In genomic region chr15:89984001-89984400, GRCh38 we compare ENCODE assay signal across 28 cellular contexts. TPM values are rescaled to one million over a fixed set of nuclear protein-coding genes. Genes with fewer than 3 reads are reported as not detected.
A peak's percentile ranks its signal among the peaks of the same experiment; 100 is the strongest.
DNase-seq lines count a peak whose midpoint lies in the region; ATAC-seq, FAIRE-seq and TF ChIP-seq lines count a peak whose summit lies in the region.
"Had no signal": no experiment of that assay in that cellular context is flagged by ENCODE, and none has a peak within 500 bp of the region (broad histone marks: within the 10 kb centered on the region; RNA-seq: fewer than 3 reads in every experiment).

No MANE protein-coding gene starts in this region.

- no peak overlapping the region for H3K4me3 Mint-ChIP-seq in stimulated activated naive B cell treated with anti-CD40 and anti-IgM and Interleukin-4, amounts not matched to agents 10 μg/mL and 1 μg/mL and 100 μg/mL, for 72 hours
- H3K4me3 Mint-ChIP-seq: CD4-positive, alpha-beta memory T cell; CD4-positive, CD25-positive, alpha-beta regulatory T cell; CD8-positive, alpha-beta memory T cell had no signal

- FAIRE-seq in H1 (lab: Jason Lieb, UNC), result no peak
- FAIRE-seq: A204.1, GM12878, GM12892, GM18507, GM19239 had no signal

- peak overlapping the region; percentile 9 for H3K27ac Mint-ChIP-seq in stimulated activated naive B cell treated with anti-CD40 and anti-IgM and Interleukin-4, amounts not matched to agents 10 μg/mL and 1 μg/mL and 100 μg/mL, for 72 hours
- H3K27ac Mint-ChIP-seq: CD14-positive monocyte; CD4-positive, alpha-beta memory T cell; CD4-positive, CD25-positive, alpha-beta regulatory T cell had no signal

- H3K9me3 ChIP-seq in HEK293 (ENCODE audit: control insufficient read depth, insufficient read depth, low read depth, low read length) (no peaks in the 10 kb centered on the region), H1 (ENCODE audit: insufficient read depth in 2 of 2, low read depth in 1 of 2, low read length in 1 of 2) (peaks cover 0 to 5% of the 10 kb centered on the region in 2 experiments; a peak in 1 of 4 replicates), aorta (ENCODE audit: control insufficient read depth, low read length) (peaks cover 9% of the 10 kb centered on the region), upper lobe of right lung (no peaks in the 10 kb centered on the region)
- H3K9me3 ChIP-seq: BE2C had no signal

- no peaks in the 10 kb centered on the region for H3K36me3 ChIP-seq in HEK293 (ENCODE audit: control insufficient read depth in 2 of 2, insufficient read depth in 1 of 2, low read length in 2 of 2)
- 0 out of 8 replicates have a peak, but pooled peaks cover 0 to 3% (median 0%) of the 10 kb centered on the region in 4 experiments for H3K36me3 ChIP-seq in H1 (ENCODE audit: control insufficient read depth in 2 of 4, insufficient read depth in 4 of 4, low read length in 3 of 4)
- no peaks in the 10 kb centered on the region for H3K36me3 ChIP-seq in aorta (ENCODE audit: control insufficient read depth in 1 of 2, insufficient read depth in 2 of 2, low read length in 1 of 2)
- no peaks in the 10 kb centered on the region for H3K36me3 ChIP-seq in upper lobe of right lung
- H3K36me3 ChIP-seq: BE2C, BLaER1 had no signal

- no peaks in the 10 kb centered on the region for H3K79me2 ChIP-seq in H1 (ENCODE audit: control insufficient read depth in 1 of 2, insufficient read depth in 2 of 2, low read length in 2 of 2)

- no peak for ATAC-seq in stimulated activated naive B cell treated with anti-CD40 and anti-IgM and Interleukin-4, amounts not matched to agents 10 μg/mL and 1 μg/mL and 100 μg/mL, for 72 hours (replicated peaks)
- ATAC-seq in GM18858 (IDR thresholded peaks at IDR 0.05; ENCODE audit: unreplicated experiment) (no peak), aorta (ENCODE audit: low FRiP score) (no peak), upper lobe of right lung (no peak)
- ATAC-seq: GM12878 had no signal

- no peaks in the 10 kb centered on the region for H3K79me1 ChIP-seq in H1 (ENCODE audit: low read depth, low read length)

- no peak overlapping the region for H3K14ac ChIP-seq in H1 (ENCODE audit: insufficient read length)

- no peak for TF ChIP-seq POLR2A in H1 (IDR thresholded peaks at IDR 0.05; ENCODE audit: control extremely low read depth in 1 of 2, low read depth in 2 of 2, low read length in 2 of 2)

- peak overlapping the region; percentile 55; the same call in 1 of the 2 replicates for H2BK12ac ChIP-seq in H1 (ENCODE audit: low read depth, low read length)

- H3K4ac ChIP-seq in H1 (replicated peaks; ENCODE audit: insufficient read length, low read depth, low read length), result no peak overlapping the region

- no peaks in the 10 kb centered on the region for H3K4me1 Mint-ChIP-seq in stimulated activated naive B cell treated with anti-CD40 and anti-IgM and Interleukin-4, amounts not matched to agents 10 μg/mL and 1 μg/mL and 100 μg/mL, for 72 hours
- H3K4me1 Mint-ChIP-seq: CD4-positive, alpha-beta memory T cell; CD8-positive, alpha-beta memory T cell had no signal

- H3K23ac ChIP-seq in H1 (ENCODE audit: insufficient read length), result no peak overlapping the region

- H3K9me3 Mint-ChIP-seq in stimulated activated naive B cell treated with anti-CD40 and anti-IgM and Interleukin-4, amounts not matched to agents 10 μg/mL and 1 μg/mL and 100 μg/mL, for 72 hours, result peaks cover 4 to 8% of the 10 kb centered on the region in 2 donors

- no peak overlapping the region for H2BK20ac ChIP-seq in H1 (ENCODE audit: low read length)

- peaks cover 3 to 7% of the 10 kb centered on the region in 2 experiments for H4K20me1 ChIP-seq in H1 (replicated peaks in 1 of 2; ENCODE audit: control insufficient read depth in 1 of 2, insufficient read depth in 2 of 2, low read length in 2 of 2)
- H4K20me1 ChIP-seq: BLaER1 had no signal

- H2AFZ ChIP-seq in H1 (ENCODE audit: low read length), result no peak overlapping the region

- H3K56ac ChIP-seq in H1 (replicated peaks; ENCODE audit: insufficient read length, low read depth, low read length), result no peak overlapping the region

- no peak overlapping the region for H2BK120ac ChIP-seq in H1 (replicated peaks; ENCODE audit: low read depth, low read length)

- no peak for DNase-seq in H1 (ENCODE audit: low read depth in 1 of 2, low spot score in 2 of 2)
- DNase-seq in stimulated activated naive B cell treated with anti-CD40 and anti-IgM and Interleukin-4, amounts not matched to agents 10 μg/mL and 1 μg/mL and 100 μg/mL, for 72 hours, result no peak
- DNase-seq in aorta, result no peak
- DNase-seq in upper lobe of right lung, result no peak
- DNase-seq: 8988T; ACHN; BE2C; C1 segment of cervical spinal cord; CD4-positive, alpha-beta memory T cell; CD4-positive, CD25-positive, alpha-beta regulatory T cell; CD8-positive, alpha-beta memory T cell; COR-L47; DMS 273 treated with DMSO at 0.1 percent for 48 hours; DMS153; DMS53; DMS79; DND-41; EL; GDM1 had no signal

- H3K4me3 ChIP-seq in HEK293 (ENCODE audit: low read depth, low read length), result no peak overlapping the region
- no peak overlapping the region for H3K4me3 ChIP-seq in H1 (ENCODE audit: extremely low read depth in 1 of 4, insufficient read depth in 2 of 4, low read depth in 3 of 4, low read length in 4 of 4)
- H3K4me3 ChIP-seq in aorta (ENCODE audit: low read length in 2 of 2), result no peak overlapping the region
- H3K4me3 ChIP-seq in upper lobe of right lung, result no peak overlapping the region
- H3K4me3 ChIP-seq: BLaER1, GM12878 had no signal

- no peak overlapping the region for H3K4me2 ChIP-seq in H1 (ENCODE audit: insufficient read depth in 1 of 2, low read depth in 2 of 2, low read length in 2 of 2)
- H3K4me2 ChIP-seq: BLaER1 had no signal

- H2AK5ac ChIP-seq in H1 (ENCODE audit: low read depth, low read length), result no peak overlapping the region; the same call in 1 of the 2 replicates

- H2BK15ac ChIP-seq in H1 (ENCODE audit: low read length), result no peak overlapping the region

- H3K4me1 ChIP-seq in HEK293 (ENCODE audit: control insufficient read depth, insufficient read depth, low read length) (no peaks in the 10 kb centered on the region), H1 (replicated peaks in 1 of 4; ENCODE audit: control insufficient read depth in 3 of 4, insufficient read depth in 4 of 4, low read length in 3 of 4) (peaks cover 0 to 8% (median 2%) of the 10 kb centered on the region in 4 experiments; a peak in 4 of 7 replicates), aorta (ENCODE audit: control insufficient read depth in 1 of 2, insufficient read depth in 2 of 2, low read length in 2 of 2) (no peaks in the 10 kb centered on the region), upper lobe of right lung (no peaks in the 10 kb centered on the region)
- H3K4me1 ChIP-seq: BE2C, BLaER1 had no signal

- intact Hi-C loops in aorta (cut with DNase I), result no loop called here
- intact Hi-C loops in upper lobe of right lung (cut with DNase I), result no loop called here

- no peak overlapping the region for H3K9ac ChIP-seq in H1 (replicated peaks in 1 of 4; ENCODE audit: extremely low read depth in 1 of 4, low read depth in 3 of 4, low read length in 3 of 4)
- H3K9ac ChIP-seq: BLaER1 had no signal

- H4K5ac ChIP-seq in H1 (ENCODE audit: insufficient read length, low read depth, low read length), result no peak overlapping the region

- H3K36me3 Mint-ChIP-seq in stimulated activated naive B cell treated with anti-CD40 and anti-IgM and Interleukin-4, amounts not matched to agents 10 μg/mL and 1 μg/mL and 100 μg/mL, for 72 hours, result peaks cover 2 to 4% of the 10 kb centered on the region in 2 donors
- H3K36me3 Mint-ChIP-seq: CD4-positive, CD25-positive, alpha-beta regulatory T cell had no signal

- peaks cover 21 to 45% (median 42%) of the 10 kb centered on the region in 4 experiments for H3K27me3 ChIP-seq in H1 (replicated peaks in 1 of 4; ENCODE audit: control insufficient read depth in 3 of 4, extremely low read depth in 1 of 4, insufficient read depth in 3 of 4, low read length in 3 of 4)
- H3K27me3 ChIP-seq in aorta (ENCODE audit: control insufficient read depth in 1 of 2, insufficient read depth in 2 of 2, low read length in 1 of 2), result peaks cover 0 to 2% of the 10 kb centered on the region in 2 donors
- H3K27me3 ChIP-seq in upper lobe of right lung, result no peaks in the 10 kb centered on the region
- H3K27me3 ChIP-seq: BE2C, BLaER1 had no signal

- POLR2A ChIA-PET in HEK293 (lab: Yijun Ruan, JAX) (no interaction called here), H1 (lab: Charles Lee; ENCODE audit: partially characterized antibody) (interaction anchor here (1.1 to 2.8 kb wide), 4 partner anchors 12 to 15 kb away, joined by 3 to 19 read pairs (median 4); partner anchors contain the start of gene ZNF710)

- no peaks in the 10 kb centered on the region for H3K23me2 ChIP-seq in H1 (ENCODE audit: low read depth, low read length)

- TF ChIP-seq RAD21 in H1 (IDR thresholded peaks at IDR 0.05 in 1 of 2, conservative IDR thresholded peaks at IDR 0.05 in 1 of 2; ENCODE audit: low read depth in 2 of 2, low read length in 2 of 2), result no peak

- TF ChIP-seq EP300 in H1 (IDR thresholded peaks at IDR 0.05; ENCODE audit: borderline replicate concordance in 1 of 2, low read depth in 2 of 2, low read length in 2 of 2), result no peak

- no peak overlapping the region for H4K91ac ChIP-seq in H1 (replicated peaks; ENCODE audit: insufficient read length, low read length)

- H3K27me3 Mint-ChIP-seq in stimulated activated naive B cell treated with anti-CD40 and anti-IgM and Interleukin-4, amounts not matched to agents 10 μg/mL and 1 μg/mL and 100 μg/mL, for 72 hours, result peaks cover 5 to 8% of the 10 kb centered on the region in 2 donors

- no peak overlapping the region for H3K18ac ChIP-seq in H1 (ENCODE audit: extremely low read depth, low read length)

- TF ChIP-seq CTCF in HEK293 (tag by site-specific recombination; IDR thresholded peaks at IDR 0.05) (no peak), H1 (IDR thresholded peaks at IDR 0.05; ENCODE audit: control extremely low read depth in 1 of 3, insufficient read depth in 1 of 3, low read depth in 1 of 3, low read length in 3 of 3) (no peak), upper lobe of right lung (IDR thresholded peaks at IDR 0.05) (no peak)

- H2BK5ac ChIP-seq in H1 (ENCODE audit: low read depth, low read length), result no peak overlapping the region

- WGBS in H1 (ENCODE audit: extremely low coverage in 1 of 2, insufficient coverage in 1 of 2, insufficient read length in 1 of 2, insufficient replicate concordance in 2 of 2, low coverage in 1 of 2, low lambda C conversion rate in 2 of 2, missing lambda C conversion rate in 1 of 2), 2 experiments, result 90% methylated on average over 2 of the region's 2 CpGs; no CpG with 5 or more reads in 1 of the 2 experiments
- WGBS in aorta, 2 donors, result 80 to 92% methylated on average over 2 of the region's 2 CpGs

- H4K8ac ChIP-seq in H1 (ENCODE audit: extremely low read depth, insufficient read depth, low read length), result no peak overlapping the region

- CTCF ChIA-PET in HEK293 (lab: Yijun Ruan, JAX) (interaction anchor here (0.6 to 4.2 kb wide), 5 partner anchors 13 to 173 kb away, joined by 3 to 28 read pairs (median 4); no protein-coding TSS in a partner anchor), H1 (lab: Charles Lee; ENCODE audit: partially characterized antibody) (interaction anchor here (0.7 to 7.8 kb wide), 6 partner anchors 13 to 102 kb away, joined by 3 to 45 read pairs (median 4); no protein-coding TSS in a partner anchor)

- H3K27ac ChIP-seq in HEK293 (ENCODE audit: extremely low read depth, low read depth, low read length), result no peak overlapping the region
- no peak overlapping the region for H3K27ac ChIP-seq in H1 (ENCODE audit: low read depth, low read length)
- no peak overlapping the region for H3K27ac ChIP-seq in aorta (ENCODE audit: low read depth in 1 of 2, low read length in 2 of 2)
- H3K27ac ChIP-seq in upper lobe of right lung, result no peak overlapping the region
- H3K27ac ChIP-seq: BLaER1 had no signal

RNA-seq across cellular contexts. Expression of gene ZNF710, which starts 17.1 kb away (rescaled TPM):
- total RNA-seq in H1 (2021; fragmentation: NEBNext Ultra II Directional; extraction: Animal tissue kit (Norgen Biotek cat#: 25700)), result 24.0 and 26.2 TPM in 2 replicates
- polyA plus RNA-seq in H1 (2011; rRNA removed) (10.5 and 14.4 TPM in 2 replicates), aorta (1 to 10 TPM; 4.3 to 9.0 TPM)
- 6.5 TPM for polyA plus RNA-seq in H1 (2011; cell fraction: cytosol; rRNA removed)
- 10.5 TPM for polyA plus RNA-seq in H1 (2011; cell fraction: nucleus; rRNA removed)
- 11.0 to 19.6 TPM (median 12.4 TPM) in 4 replicates for polyA plus RNA-seq in H1 (2012, experiment 1 of 2)
- 9.9 TPM for polyA plus RNA-seq in H1 (2012, experiment 2 of 2)
- polyA plus RNA-seq in H1 (2013, experiment 1 of 2), result 23.2 TPM
- 23.2 TPM for polyA plus RNA-seq in H1 (2013, experiment 2 of 2)
- polyA minus RNA-seq in H1 (2011; rRNA and poly(A)+ RNA removed), result 6.9 and 11.7 TPM in 2 replicates
- polyA minus RNA-seq in H1 (2011; cell fraction: cytosol; rRNA and poly(A)+ RNA removed), result 15.3 TPM
- polyA minus RNA-seq in H1 (2011; cell fraction: nucleus; rRNA and poly(A)+ RNA removed), result 7.6 TPM
- total RNA-seq in aorta (10 to 100 TPM; 12.0 to 17.9 TPM), upper lobe of right lung (47.9 TPM)
